17 cellular contexts compared by ENCODE assay signal in the genomic region with DNA sequence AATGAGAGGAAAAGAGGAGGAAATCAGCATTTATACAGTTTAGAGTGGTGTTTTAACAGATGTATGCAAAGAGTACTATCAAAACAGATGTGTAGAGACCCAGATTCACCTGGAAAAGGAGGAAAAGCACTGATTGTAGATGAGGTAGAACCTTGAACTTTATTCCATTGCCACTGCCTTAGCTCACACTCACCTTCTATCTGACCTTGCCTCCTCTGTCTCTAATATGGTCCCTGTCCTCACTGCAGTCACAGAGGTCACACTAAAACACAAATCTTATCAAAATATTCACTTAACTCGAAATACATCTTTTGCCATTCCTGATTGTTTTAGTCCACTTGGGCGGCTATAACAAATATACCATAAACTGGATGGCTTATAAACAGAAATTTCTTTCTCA.
"Had no signal": no experiment of that assay in that cellular context is flagged by ENCODE, and none has a peak within 500 bp of the region (broad histone marks: within the 10 kb centered on the region; RNA-seq: fewer than 3 reads in every experiment).

No MANE protein-coding gene starts in this region.

- H2AFZ ChIP-seq: parathyroid adenoma had no signal

- H3K9me3 ChIP-seq: body of pancreas, sigmoid colon, testis, upper lobe of left lung had no signal

- H3K27me3 ChIP-seq: body of pancreas, foreskin keratinocyte, sigmoid colon, testis, upper lobe of left lung had no signal

- H3K4me1 ChIP-seq: foreskin keratinocyte, parathyroid adenoma, testis had no signal

- H3K27me3 Mint-ChIP-seq: stimulated activated memory B cell treated with anti-CD40 and anti-IgM and Interleukin-4, amounts not matched to agents 10 μg/mL and 1 μg/mL and 100 μg/mL, for 72 hours had no signal

- ATAC-seq: activated CD4-positive, CD25-positive, alpha-beta regulatory T cell treated with anti-CD3 and anti-CD28 coated beads, Interleukin-2, amount 50 U/mL, for 24 hours; body of pancreas; foreskin keratinocyte; left colon; stimulated activated memory B cell treated with anti-CD40 and anti-IgM and Interleukin-4, amounts not matched to agents 10 μg/mL and 1 μg/mL and 100 μg/mL, for 72 hours had no signal

- H3K4me3 Mint-ChIP-seq: activated naive CD4-positive, alpha-beta T cell treated with anti-CD3 and anti-CD28 coated beads for 36 hours; stimulated activated memory B cell treated with anti-CD40 and anti-IgM and Interleukin-4, amounts not matched to agents 10 μg/mL and 1 μg/mL and 100 μg/mL, for 72 hours had no signal

- H3K9ac ChIP-seq: parathyroid adenoma had no signal

- H3K36me3 ChIP-seq: upper lobe of left lung had no signal

- H3K27ac ChIP-seq: body of pancreas, foreskin keratinocyte, parathyroid adenoma, sigmoid colon, testis, upper lobe of left lung had no signal

- H3K27ac Mint-ChIP-seq: activated naive CD4-positive, alpha-beta T cell treated with anti-CD3 and anti-CD28 coated beads for 36 hours; stimulated activated memory B cell treated with anti-CD40 and anti-IgM and Interleukin-4, amounts not matched to agents 10 μg/mL and 1 μg/mL and 100 μg/mL, for 72 hours had no signal

- H3K9me3 Mint-ChIP-seq: activated naive CD4-positive, alpha-beta T cell treated with anti-CD3 and anti-CD28 coated beads for 36 hours had no signal

- H3K4me3 ChIP-seq: body of pancreas, lung, sigmoid colon, testis, upper lobe of left lung had no signal

- DNase-seq: activated naive CD4-positive, alpha-beta T cell treated with anti-CD3 and anti-CD28 coated beads for 36 hours; body of pancreas; caudate nucleus; foreskin keratinocyte; glutamatergic neuron; hippocampal formation; islet precursor cell; left colon; midbrain; sigmoid colon; stimulated activated CD4-positive, alpha-beta T cell treated with anti-CD3 and anti-CD28 coated beads, Interleukin-4, amount 100 ng/mL, for 24 hours; testis; upper lobe of left lung had no signal
